8 cellular contexts compared by ENCODE assay signal in genomic region chr10:109902992-109903947, GRCh38. TPM values are rescaled to one million over a fixed set of nuclear protein-coding genes. Genes with fewer than 3 reads are reported as not detected.
DNase-seq lines count a peak whose midpoint lies in the region; ATAC-seq, FAIRE-seq and TF ChIP-seq lines count a peak whose summit lies in the region.

No MANE protein-coding gene starts in this region.

- H3K4me2 ChIP-seq in GM12878 (ENCODE audit: control insufficient read depth, insufficient read depth) = peak overlapping the region; percentile 42; the same call in 1 of the 2 replicates

- ATAC-seq in HG03354 (IDR thresholded peaks at IDR 0.05; ENCODE audit: poor library complexity, severe bottlenecking, unreplicated experiment) (peak; percentile 63), GM12878 (peak; percentile 89), GM21717 (IDR thresholded peaks at IDR 0.05; ENCODE audit: unreplicated experiment) (no peak)

- TF ChIP-seq RAD21 in GM12878 (IDR thresholded peaks at IDR 0.05; ENCODE audit: insufficient read depth, low read depth, low read length) = no peak

- H3K4me3 ChIP-seq in GM12878 (no peak overlapping the region), ovary (no peak overlapping the region)

- no peak for TF ChIP-seq CTCF in GM12878 (IDR thresholded peaks at IDR 0.05 in 2 of 3, conservative IDR thresholded peaks at IDR 0.05 in 1 of 3; ENCODE audit: control insufficient read depth in 2 of 3, extremely low read depth in 1 of 3, insufficient read depth in 1 of 3, low read depth in 3 of 3, low read length in 3 of 3)
- no peak for TF ChIP-seq CTCF in ovary (IDR thresholded peaks at IDR 0.05)

- no TSS peak for BruUV-seq in GM12878 (replicated peaks; lab: Mats Ljungman, UMichigan)

- RAD21 ChIA-PET in GM12878 (lab: Charles Lee; ENCODE audit: unreplicated experiment) = interaction anchor here (1.0 to 2.1 kb wide), 3 partner anchors 9 to 75 kb away, joined by 3 to 7 read pairs (median 5); no protein-coding TSS in a partner anchor

- TF ChIP-seq EP300 in GM12878 (IDR thresholded peaks at IDR 0.05; ENCODE audit: borderline replicate concordance in 1 of 2, control insufficient read depth in 1 of 2, low read depth in 2 of 2, low read length in 2 of 2) (no peak), ovary (IDR thresholded peaks at IDR 0.05) (no peak)

- peaks cover 2 to 17% of the 10 kb centered on the region in 2 experiments; a peak in 3 of 4 replicates for H3K36me3 ChIP-seq in GM12878 (ENCODE audit: control insufficient read depth in 2 of 2, insufficient read depth in 2 of 2, low read length in 1 of 2)
- H3K36me3 ChIP-seq in ovary = no peaks in the 10 kb centered on the region

- H3K9me3 ChIP-seq in GM12878 (replicated peaks; ENCODE audit: control insufficient read depth, insufficient read depth, low read length) = no peaks in the 10 kb centered on the region
- H3K9me3 ChIP-seq in ovary = no peaks in the 10 kb centered on the region

- no peak overlapping the region for H2AFZ ChIP-seq in GM12878 (ENCODE audit: control insufficient read depth, low read depth, low read length)

- POLR2A ChIA-PET in GM12878 (lab: Charles Lee) = interaction anchor here (0.5 to 1.9 kb wide), 4 partner anchors 9 to 354 kb away, joined by 3 to 5 read pairs (median 4); no protein-coding TSS in a partner anchor

- no peak for FAIRE-seq in GM12878 (lab: Jason Lieb, UNC)

- peak; percentile 17 for DNase-seq in NCI-H82 (lab: John Stamatoyannopoulos, UW)
- DNase-seq in NCI-H82 treated with DMSO at 0.1 percent for 48 hours (lab: John Stamatoyannopoulos, UW; ENCODE audit: unreplicated experiment) = no peak
- DNase-seq in GM12878 (ENCODE audit: low read depth, low spot score) = no peak
- no peak for DNase-seq in ovary
- no peak for DNase-seq in SIG-M5 (lab: John Stamatoyannopoulos, UW)
- no peak for DNase-seq in NK-92 treated with Interleukin-12 subunit alpha and Interleukin-12 subunit beta, amount 100 ng/mL, for 24 hours (lab: John Stamatoyannopoulos, UW)

- CTCF ChIA-PET in GM12878 (lab: Yijun Ruan, JAX) = interaction anchor here (0.9 to 3.1 kb wide), 7 partner anchors 9 to 76 kb away, joined by 3 to 18 read pairs (median 3); no protein-coding TSS in a partner anchor

- H3K27me3 ChIP-seq in GM12878 (replicated peaks in 1 of 2; ENCODE audit: control insufficient read depth in 2 of 2, insufficient read depth in 2 of 2, low read length in 1 of 2) (no peaks in the 10 kb centered on the region), ovary (no peaks in the 10 kb centered on the region)

- peak overlapping the region; percentile 50; the same call in 1 of the 2 replicates for H3K27ac ChIP-seq in GM12878 (ENCODE audit: control insufficient read depth, insufficient read depth)
- H3K27ac ChIP-seq in ovary = peak overlapping the region; percentile 22 to 59

- in situ Hi-C loops in GM12878 (cut with MboI) = no loop called here

- no peaks in the 10 kb centered on the region; the same call in 1 of the 2 replicates for H4K20me1 ChIP-seq in GM12878 (ENCODE audit: control insufficient read depth, insufficient read depth)

- H3K4me1 ChIP-seq in GM12878 (ENCODE audit: control insufficient read depth, insufficient read depth, low read length) (peaks cover 6% of the 10 kb centered on the region), ovary (ENCODE audit: insufficient read depth) (peaks cover 26% of the 10 kb centered on the region)

- no peak overlapping the region for H3K9ac ChIP-seq in GM12878 (ENCODE audit: control insufficient read depth, insufficient read depth, low read length)

- H3K79me2 ChIP-seq in GM12878 (ENCODE audit: control insufficient read depth, insufficient read depth, low read length) = peaks cover 10% of the 10 kb centered on the region

- intact Hi-C loops in GM12878 (cut with micrococcal nuclease; ENCODE audit: unreplicated experiment) (no loop called here), ovary (cut with DNase I) (no loop called here)

- no peak for TF ChIP-seq POLR2A in GM12878 (IDR thresholded peaks at IDR 0.05; ENCODE audit: low read depth, low read length)
- no peak for TF ChIP-seq POLR2A in ovary (IDR thresholded peaks at IDR 0.05)

- 73% methylated on average over 7 of the region's 7 CpGs for WGBS in GM12878 (ENCODE audit: insufficient coverage, insufficient replicate concordance, low lambda C conversion rate, missing lambda C conversion rate)
- WGBS in ovary, 3 donors = 41 to 58% (median 53%) methylated on average over 7 of the region's 7 CpGs

- SMC1A ChIA-PET in GM12878 (lab: Charles Lee; ENCODE audit: uncharacterized antibody, unreplicated experiment) = interaction anchor here (0.9 to 2.8 kb wide), 9 partner anchors 10 to 182 kb away, joined by 3 to 19 read pairs (median 4); no protein-coding TSS in a partner anchor

TF ChIP-seq in GM12878, 131 proteins besides CTCF, POLR2A, EP300 and RAD21:
- no peak for TF ChIP-seq TARDBP (IDR thresholded peaks at IDR 0.05; ENCODE audit: borderline replicate concordance)
- TF ChIP-seq SPI1 (IDR thresholded peaks at IDR 0.05; ENCODE audit: borderline replicate concordance, insufficient read depth, low read depth, low read length) = peak; percentile 33; the same call in 1 of the 2 replicates
- TF ChIP-seq MLLT1 (IDR thresholded peaks at IDR 0.05) = 0 out of 2 replicates have a peak, but pooled peaks have one; percentile 17
- no peak for TF ChIP-seq PBX3 (IDR thresholded peaks at IDR 0.05; ENCODE audit: insufficient replicate concordance, low read depth, low read length)
- TF ChIP-seq BACH1 (IDR thresholded peaks at IDR 0.05; ENCODE audit: borderline replicate concordance) = no peak

RNA-seq across cellular contexts. Expression of gene XPNPEP1, which starts 20.0 kb away (rescaled TPM):
- 237 and 270 TPM in 2 replicates for total RNA-seq in GM12878 (2013; cell fraction: nucleolus; rRNA removed)
- 52.7 and 53.0 TPM in 2 replicates for total RNA-seq in GM12878 (2014; rRNA removed)
- total RNA-seq in GM12878 (2014; rRNA removed; fragmentation: Illumina TruSeq; extraction: Trizol) = 39.1 and 42.4 TPM in 2 replicates
- total RNA-seq in GM12878 (2021) = 43.7 and 44.6 TPM in 2 replicates
- polyA plus RNA-seq in GM12878 (2011; ENCODE audit: low read depth) = 23.4 TPM
- 76.8 and 108 TPM in 2 replicates for polyA plus RNA-seq in GM12878 (2011; rRNA removed)
- polyA plus RNA-seq in GM12878 (2011; cell fraction: cytosol; rRNA removed) = 237 and 264 TPM in 2 replicates
- polyA plus RNA-seq in GM12878 (2011; cell fraction: nucleus; rRNA removed) = 313 and 376 TPM in 2 replicates
- 32.7 and 38.4 TPM in 2 replicates for polyA plus RNA-seq in GM12878 (2012)
- polyA plus RNA-seq in GM12878 (2014; fragmentation: Illumina TruSeq; extraction: Trizol) = 50.7 and 60.8 TPM in 2 replicates
- polyA plus RNA-seq in GM12878 (2014; fragmentation: Nextera tagmentation; extraction: Ambion mirVana) = 10 to 100 TPM; 22.7 to 28.4 TPM
- polyA plus RNA-seq in GM12878 (2014; rRNA removed) = 50.0 and 69.7 TPM in 2 replicates
- polyA plus RNA-seq in GM12878 (2016; fragmentation: Nextera tagmentation; extraction: Ambion mirVana) = 10 to 100 TPM; 30.4 to 32.1 TPM
- polyA minus RNA-seq in GM12878 (2011; rRNA and poly(A)+ RNA removed) = 315 and 408 TPM in 2 replicates
- polyA minus RNA-seq in GM12878 (2011; cell fraction: cytosol; rRNA and poly(A)+ RNA removed) = 52.9 and 60.5 TPM in 2 replicates
- 135 and 144 TPM in 2 replicates for polyA minus RNA-seq in GM12878 (2011; cell fraction: nucleus; rRNA and poly(A)+ RNA removed)
- 10 to 100 TPM; 39.6 to 70.7 (median 47.1) TPM for total RNA-seq in ovary
- 10 to 100 TPM; 27.2 to 70.4 TPM for polyA plus RNA-seq in ovary
